24 cellular contexts compared by ENCODE assay signal in the genomic region with DNA sequence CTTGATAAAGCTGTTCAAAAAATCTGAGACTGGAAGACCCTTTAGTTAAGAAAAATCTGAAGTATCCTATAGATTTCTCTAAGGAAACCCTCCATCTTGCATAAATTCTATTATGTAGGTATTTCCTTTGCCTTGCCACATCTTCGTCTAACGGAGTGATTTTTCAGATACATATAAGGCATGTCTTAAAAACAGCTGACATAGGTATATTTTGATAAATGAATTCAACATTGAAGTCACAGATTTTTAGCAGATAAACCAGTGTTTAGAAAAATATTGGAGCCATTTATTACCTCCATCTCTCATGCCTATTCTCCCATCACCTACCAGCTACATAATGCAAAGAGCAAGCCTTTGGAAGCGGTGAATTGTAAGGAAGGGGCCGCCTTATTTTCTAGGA.
DNase-seq lines count a peak whose midpoint lies in the region; ATAC-seq, FAIRE-seq and TF ChIP-seq lines count a peak whose summit lies in the region.
"Had no signal": no experiment of that assay in that cellular context is flagged by ENCODE, and none has a peak within 500 bp of the region (broad histone marks: within the 10 kb centered on the region; RNA-seq: fewer than 3 reads in every experiment).

No MANE protein-coding gene starts in this region.

- H3K79me2 ChIP-seq in K562 (ENCODE audit: control insufficient read depth, insufficient read depth, low read length), result no peaks in the 10 kb centered on the region

- TF ChIP-seq RAD21 in A549 (conservative IDR thresholded peaks at IDR 0.05 in 1 of 2, IDR thresholded peaks at IDR 0.05 in 1 of 2), result no peak
- TF ChIP-seq RAD21 in IMR-90 (IDR thresholded peaks at IDR 0.05; ENCODE audit: low read length), result no peak
- TF ChIP-seq RAD21 in K562 (CRISPR knock-in tag; conservative IDR thresholded peaks at IDR 0.05 in 1 of 2, IDR thresholded peaks at IDR 0.05 in 1 of 2), result no peak

- no peak overlapping the region for H3K4me2 ChIP-seq in A549
- no peak overlapping the region for H3K4me2 ChIP-seq in IMR-90 (ENCODE audit: low read depth, low read length)
- H3K4me2 ChIP-seq in K562 (ENCODE audit: insufficient read depth, low read length), result no peak overlapping the region
- H3K4me2 ChIP-seq: BLaER1 treated with 17β-estradiol and CSF1 and Interleukin-3, amounts not matched to agents 10 nM and 100 nM had no signal

- no peak for TF ChIP-seq CTCF in A549 (IDR thresholded peaks at IDR 0.05)
- no peak for TF ChIP-seq CTCF in IMR-90 (conservative IDR thresholded peaks at IDR 0.05; ENCODE audit: low read depth, low read length)
- no peak for TF ChIP-seq CTCF in K562 (IDR thresholded peaks at IDR 0.05 in 2 of 3, conservative IDR thresholded peaks at IDR 0.05 in 1 of 3; ENCODE audit: insufficient read depth in 2 of 3, low read depth in 1 of 3, low read length in 3 of 3)
- no peak for TF ChIP-seq CTCF in dorsolateral prefrontal cortex (IDR thresholded peaks at IDR 0.05 in 54 of 56, conservative IDR thresholded peaks at IDR 0.05 in 2 of 56; ENCODE audit: low read depth in 1 of 56, partially characterized antibody in 56 of 56)

- CTCF ChIA-PET in A549 (lab: Yijun Ruan, JAX), result interaction anchor here (1.9 kb wide), 1 partner anchor 17 kb away, joined by 5 read pairs; no protein-coding TSS in a partner anchor
- CTCF ChIA-PET in IMR-90 (lab: Yijun Ruan, JAX), result interaction anchor here (0.6 to 0.7 kb wide), 2 partner anchors 40 to 61 kb away, joined by 3 read pairs; no protein-coding TSS in a partner anchor
- CTCF ChIA-PET in K562 (lab: Yijun Ruan, JAX; ENCODE audit: low intra/inter-chr PET ratio), result no interaction called here

- H4K8ac ChIP-seq in IMR-90 (ENCODE audit: low read depth in 2 of 2, low read length in 2 of 2), result no peak overlapping the region

- H3K36me3 ChIP-seq in IMR-90 (ENCODE audit: control insufficient read depth, insufficient read depth, low read length) (no peaks in the 10 kb centered on the region), K562 (ENCODE audit: control insufficient read depth, insufficient read depth, low read length) (peaks cover 18% of the 10 kb centered on the region; the same call in 2 of the 3 replicates)

- intact Hi-C loops in IMR-90 (cut with micrococcal nuclease), result no loop called here
- intact Hi-C loops in K562 (cut with micrococcal nuclease), result no loop called here
- intact Hi-C loops in dorsolateral prefrontal cortex (cut with DNase I), result no loop called here

- no peaks in the 10 kb centered on the region for H3K9me1 ChIP-seq in IMR-90 (ENCODE audit: insufficient read depth, low read length)
- H3K9me1 ChIP-seq in K562 (ENCODE audit: control insufficient read depth, insufficient read depth, low read length), result no peaks in the 10 kb centered on the region

- H4K5ac ChIP-seq in IMR-90 (ENCODE audit: low read depth, low read length), result no peak overlapping the region

- POLR2A ChIA-PET in A549 (lab: Yijun Ruan, JAX) (no interaction called here), IMR-90 (lab: Charles Lee; ENCODE audit: unreplicated experiment) (no interaction called here), K562 (lab: Yijun Ruan, JAX) (no interaction called here)

- no peak overlapping the region for H2AK5ac ChIP-seq in IMR-90 (ENCODE audit: low read depth, low read length)

- no peak overlapping the region for H2BK120ac ChIP-seq in IMR-90 (ENCODE audit: low read depth, low read length)

- no peak overlapping the region for H3K18ac ChIP-seq in IMR-90 (ENCODE audit: low read depth, low read length)

- no TSS peak for BruUV-seq in IMR-90 (replicated peaks; lab: Mats Ljungman, UMichigan)
- BruUV-seq in K562 (replicated peaks; lab: Mats Ljungman, UMichigan), result no TSS peak

- H3K4ac ChIP-seq in IMR-90 (ENCODE audit: low read depth, low read length), result no peak overlapping the region

- H3K4me1 ChIP-seq in A549, result no peaks in the 10 kb centered on the region
- H3K4me1 ChIP-seq in IMR-90 (ENCODE audit: control insufficient read depth, insufficient read depth, low read length), result 0 out of 2 replicates have a peak, but pooled peaks cover 2% of the 10 kb centered on the region
- H3K4me1 ChIP-seq in K562 (replicated peaks in 1 of 2; ENCODE audit: control insufficient read depth in 2 of 2, insufficient read depth in 2 of 2, low read length in 2 of 2), result no peaks in the 10 kb centered on the region
- H3K4me1 ChIP-seq: BLaER1 treated with 17β-estradiol and CSF1 and Interleukin-3, amounts not matched to agents 10 nM and 100 nM; Caco-2 had no signal

- in situ Hi-C loops in IMR-90 (cut with MboI; ENCODE audit: low sequenced_read_pairs), result no loop called here
- in situ Hi-C loops in K562 (cut with MboI), result no loop called here

- no peak overlapping the region for H2BK5ac ChIP-seq in IMR-90 (ENCODE audit: low read depth, low read length, poor library complexity, severe bottlenecking)

- ATAC-seq in A549, result no peak
- no peak for ATAC-seq in IMR-90 (ENCODE audit: low read depth)
- no peak for ATAC-seq in K562
- no peak for ATAC-seq in HG03039 (IDR thresholded peaks at IDR 0.05; ENCODE audit: unreplicated experiment)
- no peak for ATAC-seq in GM21447 (IDR thresholded peaks at IDR 0.05; ENCODE audit: unreplicated experiment)
- ATAC-seq: CD8-positive, alpha-beta T cell; GM12878 had no signal

- 94% methylated on average over 4 of the region's 4 CpGs for WGBS in A549 (ENCODE audit: missing lambda C conversion rate)
- no CpG with 5 or more reads among the region's 4 CpGs for WGBS in IMR-90 (ENCODE audit: extremely low coverage in 2 of 2, insufficient read length in 1 of 2), 2 experiments
- WGBS in K562 (ENCODE audit: insufficient coverage, low coverage, missing lambda C conversion rate), result 98% methylated on average over 4 of the region's 4 CpGs

- DNase-seq in A549 (ENCODE audit: low read depth in 1 of 2, low spot score in 1 of 2) (no peak), IMR-90 (no peak), K562 (ENCODE audit: extremely low read depth in 1 of 4, low spot score in 3 of 4) (no peak), dorsolateral prefrontal cortex (no peak)
- DNase-seq: 8988T; AML-193; Caco-2; Calu3; CD4-positive, alpha-beta T cell; CD8-positive, alpha-beta T cell; DMS53; DMS79; DND-41; EL; GDM1 had no signal

- no peak for FAIRE-seq in A549 (lab: Jason Lieb, UNC)
- no peak for FAIRE-seq in K562 (lab: Jason Lieb, UNC)
- FAIRE-seq: A204.1, D721Med, GM12878, GM12892, GM18507 had no signal

- H3K9me3 ChIP-seq in A549 (no peaks in the 10 kb centered on the region), IMR-90 (ENCODE audit: control insufficient read depth, insufficient read depth, low read length) (no peaks in the 10 kb centered on the region), K562 (replicated peaks; ENCODE audit: control insufficient read depth, insufficient read depth, low read depth, low read length) (peaks cover 4% of the 10 kb centered on the region; the same call in 1 of the 2 replicates)
- H3K9me3 ChIP-seq: Caco-2 had no signal

- dilution Hi-C loops in IMR-90 (cut with HindIII; ENCODE audit: low sequenced_read_pairs, unreplicated experiment), result no loop called here

- H2BK20ac ChIP-seq in IMR-90 (ENCODE audit: low read depth, low read length), result no peak overlapping the region

- H3K9ac ChIP-seq in IMR-90 (ENCODE audit: low read depth, low read length) (no peak overlapping the region), K562 (ENCODE audit: insufficient read depth in 1 of 2, low read depth in 2 of 2, low read length in 2 of 2) (no peak overlapping the region)
- H3K9ac ChIP-seq: BLaER1 treated with 17β-estradiol and CSF1 and Interleukin-3, amounts not matched to agents 10 nM and 100 nM had no signal

- no peak overlapping the region for H2AK9ac ChIP-seq in IMR-90 (replicated peaks; ENCODE audit: low read depth, low read length, poor library complexity)

- H2BK15ac ChIP-seq in IMR-90 (ENCODE audit: low read depth, low read length), result no peak overlapping the region

- no peak overlapping the region for H4K91ac ChIP-seq in IMR-90 (ENCODE audit: insufficient read depth, low read depth, low read length)

- TF ChIP-seq EP300 in A549 (IDR thresholded peaks at IDR 0.05) (no peak), K562 (IDR thresholded peaks at IDR 0.05; ENCODE audit: low read length) (no peak)

- no peak overlapping the region for H3K27ac ChIP-seq in A549
- H3K27ac ChIP-seq in IMR-90 (ENCODE audit: insufficient read depth, low read length), result no peak overlapping the region
- no peak overlapping the region for H3K27ac ChIP-seq in K562 (ENCODE audit: extremely low read depth, low read depth, low read length)
- no peak overlapping the region for H3K27ac ChIP-seq in dorsolateral prefrontal cortex
- H3K27ac ChIP-seq: BLaER1 treated with 17β-estradiol and CSF1 and Interleukin-3, amounts not matched to agents 10 nM and 100 nM; C4-2B had no signal

- TF ChIP-seq POLR2A in A549 (IDR thresholded peaks at IDR 0.05; ENCODE audit: low read length), result no peak
- no peak for TF ChIP-seq POLR2A in IMR-90 (IDR thresholded peaks at IDR 0.05; ENCODE audit: low read depth, low read length)
- no peak for TF ChIP-seq POLR2A in K562 (conservative IDR thresholded peaks at IDR 0.05)

- no peaks in the 10 kb centered on the region for H4K20me1 ChIP-seq in IMR-90 (ENCODE audit: insufficient read depth, low read length)
- no peaks in the 10 kb centered on the region for H4K20me1 ChIP-seq in K562 (replicated peaks; ENCODE audit: control insufficient read depth, insufficient read depth, low read length)
- H4K20me1 ChIP-seq: BLaER1 treated with 17β-estradiol and CSF1 and Interleukin-3, amounts not matched to agents 10 nM and 100 nM had no signal

- H3K23ac ChIP-seq in IMR-90 (ENCODE audit: low read depth, low read length), result no peak overlapping the region

- H3K4me3 ChIP-seq in A549, result no peak overlapping the region
- H3K4me3 ChIP-seq in IMR-90 (ENCODE audit: insufficient read depth, low read depth, low read length), result no peak overlapping the region
- H3K4me3 ChIP-seq in K562, result no peak overlapping the region
- H3K4me3 ChIP-seq in dorsolateral prefrontal cortex, result no peak overlapping the region
- H3K4me3 ChIP-seq: BLaER1 treated with 17β-estradiol and CSF1 and Interleukin-3, amounts not matched to agents 10 nM and 100 nM; GM12878 had no signal

- no peaks in the 10 kb centered on the region for H3K27me3 ChIP-seq in IMR-90 (ENCODE audit: control insufficient read depth, insufficient read depth, low read length)
- no peaks in the 10 kb centered on the region for H3K27me3 ChIP-seq in K562 (ENCODE audit: control insufficient read depth in 2 of 2, insufficient read depth in 2 of 2, low read length in 2 of 2)
- H3K27me3 ChIP-seq in dorsolateral prefrontal cortex, result no peaks in the 10 kb centered on the region
- H3K27me3 ChIP-seq: BLaER1 treated with 17β-estradiol and CSF1 and Interleukin-3, amounts not matched to agents 10 nM and 100 nM had no signal

- H3K14ac ChIP-seq in IMR-90 (replicated peaks; ENCODE audit: low read depth, low read length), result no peak overlapping the region

- no peak overlapping the region for H2AFZ ChIP-seq in IMR-90 (replicated peaks; ENCODE audit: low read length, poor library complexity)
- H2AFZ ChIP-seq in K562 (ENCODE audit: low read depth, low read length), result no peak overlapping the region

- no peak overlapping the region for H3K56ac ChIP-seq in IMR-90 (ENCODE audit: extremely low read depth, insufficient read depth, low read length)

- no peaks in the 10 kb centered on the region for H3K79me1 ChIP-seq in IMR-90 (ENCODE audit: low read depth in 1 of 2, low read length in 2 of 2)

TF ChIP-seq in IMR-90, 13 proteins besides CTCF, POLR2A, EP300 and RAD21 (continues in another document):
- TF ChIP-seq MAFK (IDR thresholded peaks at IDR 0.05; ENCODE audit: low read depth, low read length), result peak; percentile 88

TF ChIP-seq in K562, 482 proteins besides CTCF, POLR2A, EP300 and RAD21 (continues in another document):
- no peak for TF ChIP-seq RBFOX2 (IDR thresholded peaks at IDR 0.05; ENCODE audit: low read depth, low read length)
